ENCODE assay signal across 18 cellular contexts in genomic region chr22:17403906-17404305, GRCh38. TPM values are rescaled to one million over a fixed set of nuclear protein-coding genes. Genes with fewer than 3 reads are reported as not detected.
"Had no signal": no experiment of that assay in that cellular context is flagged by ENCODE, and none has a peak within 500 bp of the region (broad histone marks: within the 10 kb centered on the region; RNA-seq: fewer than 3 reads in every experiment).

No MANE protein-coding gene starts in this region.

- ATAC-seq: natural killer cell treated with Interleukin-12 subunit alpha and Interleukin-12 subunit beta and Interleukin-15 and Interleukin-18, amount 100 ng/mL, for 72 hours had no signal

- H3K27ac ChIP-seq: colonic mucosa, right lobe of liver, upper lobe of left lung had no signal

- H3K27me3 Mint-ChIP-seq: activated CD4-positive, alpha-beta memory T cell treated with anti-CD3 and anti-CD28 coated beads for 36 hours; activated naive CD8-positive, alpha-beta T cell had no signal

- H3K9me3 ChIP-seq: colonic mucosa, right lobe of liver, upper lobe of left lung had no signal

- H3K27ac Mint-ChIP-seq: activated CD4-positive, alpha-beta memory T cell treated with anti-CD3 and anti-CD28 coated beads for 36 hours; activated naive CD8-positive, alpha-beta T cell; natural killer cell treated with Interleukin-12 subunit alpha and Interleukin-12 subunit beta and Interleukin-15 and Interleukin-18, amount 100 ng/mL, for 72 hours had no signal

- H3K9me3 Mint-ChIP-seq: activated CD4-positive, alpha-beta memory T cell treated with anti-CD3 and anti-CD28 coated beads for 36 hours; natural killer cell treated with Interleukin-12 subunit alpha and Interleukin-12 subunit beta and Interleukin-15 and Interleukin-18, amount 100 ng/mL, for 72 hours had no signal

- DNase-seq: activated CD4-positive, alpha-beta memory T cell treated with anti-CD3 and anti-CD28 coated beads for 36 hours; activated gamma-delta T cell; activated T-cell treated with anti-CD3 and anti-CD28 coated beads, Interleukin-2, amount 50 U/mL, for 48 hours; anterior cingulate cortex; colonic mucosa; effector CD4-positive, alpha-beta T cell; hippocampal formation; kidney glomerular epithelial cell; nucleus accumbens; right lobe of liver; stimulated activated CD4-positive, alpha-beta T cell treated with anti-CD3 and anti-CD28 coated beads, Interleukin-2, amount 100 ng/mL, for 24 hours; stimulated activated naive CD4-positive, alpha-beta T cell; T1000; upper lobe of left lung had no signal

- H3K4me1 ChIP-seq: colonic mucosa had no signal

- H3K36me3 ChIP-seq: colonic mucosa, right lobe of liver, upper lobe of left lung had no signal

- H3K4me3 ChIP-seq: colonic mucosa, lung, right lobe of liver, upper lobe of left lung had no signal

- H3K36me3 Mint-ChIP-seq: activated CD4-positive, alpha-beta memory T cell treated with anti-CD3 and anti-CD28 coated beads for 36 hours; activated naive CD8-positive, alpha-beta T cell; natural killer cell treated with Interleukin-12 subunit alpha and Interleukin-12 subunit beta and Interleukin-15 and Interleukin-18, amount 100 ng/mL, for 72 hours had no signal

- H3K4me3 Mint-ChIP-seq: activated CD4-positive, alpha-beta memory T cell treated with anti-CD3 and anti-CD28 coated beads for 36 hours; activated naive CD8-positive, alpha-beta T cell; natural killer cell treated with Interleukin-12 subunit alpha and Interleukin-12 subunit beta and Interleukin-15 and Interleukin-18, amount 100 ng/mL, for 72 hours had no signal

- H3K27me3 ChIP-seq: colonic mucosa, right lobe of liver, upper lobe of left lung had no signal

- FAIRE-seq: bronchial epithelial cell had no signal

RNA-seq across cellular contexts. Expression of gene CECR2, which starts 34.6 kb away (rescaled TPM):
- total RNA-seq: activated CD4-positive, alpha-beta memory T cell treated with anti-CD3 and anti-CD28 coated beads for 36 hours; bronchial epithelial cell; natural killer cell treated with Interleukin-12 subunit alpha and Interleukin-12 subunit beta and Interleukin-15 and Interleukin-18, amount 100 ng/mL, for 72 hours had no signal
